29 cellular contexts compared by ENCODE assay signal in genomic region chr21:28268685-28269084, GRCh38.
"Had no signal": no experiment of that assay in that cellular context is flagged by ENCODE, and none has a peak within 500 bp of the region (broad histone marks: within the 10 kb centered on the region; RNA-seq: fewer than 3 reads in every experiment).

No MANE protein-coding gene starts in this region.

- DNase-seq: heart right ventricle; hippocampal formation; kidney glomerular epithelial cell; left cardiac atrium; left lung; mesendoderm; midbrain; mucosa of descending colon; naive thymus-derived CD4-positive, alpha-beta T cell; nucleus accumbens; pancreas; psoas muscle; spleen; stimulated activated CD4-positive, alpha-beta T cell treated with anti-CD3 and anti-CD28 coated beads, Interleukin-4, amount 100 ng/mL, for 24 hours; stimulated activated naive CD4-positive, alpha-beta T cell; tibial artery; trophoblast cell; upper lobe of right lung; uterus had no signal

- FAIRE-seq: keratinocyte, pancreas had no signal

- ATAC-seq: heart right ventricle; left cardiac atrium; left lung; mucosa of descending colon; naive thymus-derived CD4-positive, alpha-beta T cell; natural killer cell treated with Interleukin-12 subunit alpha and Interleukin-12 subunit beta and Interleukin-15 and Interleukin-18, amount 100 ng/mL, for 72 hours; pancreas; psoas muscle; sciatic nerve; stimulated activated effector memory CD8-positive, alpha-beta T cell treated with anti-CD3 and anti-CD28 coated beads, Interleukin-12 subunit alpha, Interleukin-12 subunit beta, amount 100 ng/mL, for 72 hours; upper lobe of right lung had no signal

- H3K9me3 ChIP-seq: heart right ventricle, left lung, mucosa of descending colon, pancreas, psoas muscle, spleen, suprapubic skin, thoracic aorta, tibial artery, upper lobe of right lung, uterus had no signal

- H3K4me3 Mint-ChIP-seq: naive thymus-derived CD4-positive, alpha-beta T cell; natural killer cell treated with Interleukin-12 subunit alpha and Interleukin-12 subunit beta and Interleukin-15 and Interleukin-18, amount 100 ng/mL, for 72 hours; neural crest cell; stimulated activated effector memory CD8-positive, alpha-beta T cell treated with anti-CD3 and anti-CD28 coated beads, Interleukin-12 subunit alpha, Interleukin-12 subunit beta, amount 100 ng/mL, for 72 hours; stimulated activated naive CD8-positive, alpha-beta T cell treated with anti-CD3 and anti-CD28 coated beads, Interleukin-15, Interleukin-2, amounts not matched to agents 100 ng/mL and 50 ng/mL, for 24 hours had no signal

- H3K4me1 Mint-ChIP-seq: neural crest cell; stimulated activated effector memory CD8-positive, alpha-beta T cell treated with anti-CD3 and anti-CD28 coated beads, Interleukin-12 subunit alpha, Interleukin-12 subunit beta, amount 100 ng/mL, for 72 hours had no signal

- H3K4me1 ChIP-seq: left lung, psoas muscle, spleen, suprapubic skin, tibial artery, upper lobe of right lung, uterus had no signal

- H3K36me3 ChIP-seq: heart right ventricle, left lung, pancreas, spleen, suprapubic skin, thoracic aorta, tibial artery, upper lobe of right lung, uterus had no signal

- H3K9me3 Mint-ChIP-seq: natural killer cell treated with Interleukin-12 subunit alpha and Interleukin-12 subunit beta and Interleukin-15 and Interleukin-18, amount 100 ng/mL, for 72 hours; neural crest cell; stimulated activated naive CD8-positive, alpha-beta T cell treated with anti-CD3 and anti-CD28 coated beads, Interleukin-15, Interleukin-2, amounts not matched to agents 100 ng/mL and 50 ng/mL, for 24 hours had no signal

- H3K27me3 ChIP-seq: heart right ventricle, left lung, pancreas, spleen, suprapubic skin, tibial artery, upper lobe of right lung, uterus had no signal

- H3K36me3 Mint-ChIP-seq: naive thymus-derived CD4-positive, alpha-beta T cell; natural killer cell treated with Interleukin-12 subunit alpha and Interleukin-12 subunit beta and Interleukin-15 and Interleukin-18, amount 100 ng/mL, for 72 hours; stimulated activated effector memory CD8-positive, alpha-beta T cell treated with anti-CD3 and anti-CD28 coated beads, Interleukin-12 subunit alpha, Interleukin-12 subunit beta, amount 100 ng/mL, for 72 hours had no signal

- H3K27ac Mint-ChIP-seq: naive thymus-derived CD4-positive, alpha-beta T cell; natural killer cell treated with Interleukin-12 subunit alpha and Interleukin-12 subunit beta and Interleukin-15 and Interleukin-18, amount 100 ng/mL, for 72 hours; stimulated activated effector memory CD8-positive, alpha-beta T cell treated with anti-CD3 and anti-CD28 coated beads, Interleukin-12 subunit alpha, Interleukin-12 subunit beta, amount 100 ng/mL, for 72 hours; stimulated activated naive CD8-positive, alpha-beta T cell treated with anti-CD3 and anti-CD28 coated beads, Interleukin-15, Interleukin-2, amounts not matched to agents 100 ng/mL and 50 ng/mL, for 24 hours had no signal

- H3K27me3 Mint-ChIP-seq: natural killer cell treated with Interleukin-12 subunit alpha and Interleukin-12 subunit beta and Interleukin-15 and Interleukin-18, amount 100 ng/mL, for 72 hours; stimulated activated naive CD8-positive, alpha-beta T cell treated with anti-CD3 and anti-CD28 coated beads, Interleukin-15, Interleukin-2, amounts not matched to agents 100 ng/mL and 50 ng/mL, for 24 hours had no signal

- H3K4me3 ChIP-seq: heart right ventricle, left lung, lung, mucosa of descending colon, pancreas, psoas muscle, skin epidermis, spleen, suprapubic skin, thoracic aorta, tibial artery, upper lobe of right lung, uterus had no signal

- H3K27ac ChIP-seq: heart right ventricle, left lung, pancreas, psoas muscle, skin epidermis, spleen, suprapubic skin, thoracic aorta, tibial artery, upper lobe of right lung had no signal
